ENCODE assay signal across 1 cellular context in the genomic region with DNA sequence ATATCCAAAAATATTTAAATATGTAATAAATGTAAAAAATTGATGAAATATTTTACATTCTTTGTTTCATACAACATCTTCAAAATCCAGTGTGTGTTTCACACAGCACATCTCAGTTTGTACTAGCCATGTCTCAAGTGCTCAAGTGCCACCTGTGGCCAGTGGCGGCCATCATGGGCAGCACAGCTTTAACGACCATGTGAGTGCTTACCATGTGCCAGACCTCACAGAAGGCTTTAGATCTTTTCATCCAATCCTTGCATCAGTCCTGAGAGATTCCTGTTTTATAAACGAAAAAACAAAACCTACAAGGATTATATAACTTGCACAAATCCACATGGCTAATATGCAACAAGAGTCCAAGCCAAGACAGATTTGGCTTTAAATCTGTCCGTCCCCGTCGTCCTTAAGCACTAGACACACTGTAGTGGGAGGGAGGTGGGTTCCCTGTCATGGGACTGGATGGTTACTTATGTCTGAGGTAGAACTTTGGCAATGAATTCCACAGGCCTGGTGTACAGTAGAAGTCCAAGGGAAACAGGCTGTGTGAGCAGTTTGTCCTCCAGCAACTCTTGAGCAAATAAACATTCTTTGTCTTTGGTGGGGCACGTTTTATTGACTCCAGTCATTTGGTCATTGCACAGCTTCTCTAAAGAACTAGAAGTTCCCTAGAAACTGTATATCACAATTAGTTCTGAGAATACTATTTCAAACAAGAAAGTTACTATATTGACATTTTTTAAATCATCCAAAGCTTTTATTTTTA.
A peak's percentile ranks its signal among the peaks of the same experiment; 100 is the strongest.
TF ChIP-seq lines count a peak whose summit lies in the region.

No MANE protein-coding gene starts in this region.

TF ChIP-seq in IMR-90, 13 proteins besides CTCF, POLR2A, EP300 and RAD21:
- TF ChIP-seq, protein P1, sequence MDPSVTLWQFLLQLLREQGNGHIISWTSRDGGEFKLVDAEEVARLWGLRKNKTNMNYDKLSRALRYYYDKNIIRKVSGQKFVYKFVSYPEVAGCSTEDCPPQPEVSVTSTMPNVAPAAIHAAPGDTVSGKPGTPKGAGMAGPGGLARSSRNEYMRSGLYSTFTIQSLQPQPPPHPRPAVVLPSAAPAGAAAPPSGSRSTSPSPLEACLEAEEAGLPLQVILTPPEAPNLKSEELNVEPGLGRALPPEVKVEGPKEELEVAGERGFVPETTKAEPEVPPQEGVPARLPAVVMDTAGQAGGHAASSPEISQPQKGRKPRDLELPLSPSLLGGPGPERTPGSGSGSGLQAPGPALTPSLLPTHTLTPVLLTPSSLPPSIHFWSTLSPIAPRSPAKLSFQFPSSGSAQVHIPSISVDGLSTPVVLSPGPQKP (IDR thresholded peaks at IDR 0.05; ENCODE audit: borderline replicate concordance, low read depth, low read length) = no peak
- TF ChIP-seq CEBPB (IDR thresholded peaks at IDR 0.05; ENCODE audit: low read depth, low read length) = 0 out of 2 replicates have a peak, but pooled peaks have one; percentile 16
- peak; percentile 75; the same call in 1 of the 2 replicates for TF ChIP-seq BHLHE40 (IDR thresholded peaks at IDR 0.05; ENCODE audit: low read depth, low read length)
TF ChIP-seq in IMR-90: peak in this region for 2.
